Comparison of ENCODE assay signal across 8 cellular contexts in the genomic region with DNA sequence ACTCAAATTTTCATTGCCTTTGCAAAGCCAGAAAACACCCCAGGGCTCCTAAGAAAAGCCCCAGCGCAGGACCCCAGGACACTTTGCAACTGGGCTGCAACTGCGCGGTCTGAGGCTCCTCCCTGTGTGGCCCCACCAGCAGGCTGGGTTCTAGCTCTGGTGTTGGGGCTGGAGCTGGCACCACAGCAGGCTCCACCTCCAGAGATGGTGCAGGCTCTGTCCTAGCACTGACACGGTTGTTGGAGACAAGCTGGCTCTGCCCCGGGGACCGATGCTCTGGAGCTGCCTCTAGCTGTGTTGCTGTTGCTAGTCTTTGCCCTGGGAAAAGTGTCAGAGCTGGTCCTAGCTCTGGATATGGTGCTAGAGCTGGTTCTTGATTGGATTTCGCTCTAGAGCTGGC. TPM values are rescaled to one million over a fixed set of nuclear protein-coding genes. Genes with fewer than 3 reads are reported as not detected.
DNase-seq lines count a peak whose midpoint lies in the region; ATAC-seq and TF ChIP-seq lines count a peak whose summit lies in the region.

No MANE protein-coding gene starts in this region.

- H2AFZ ChIP-seq in neural progenitor cell (replicated peaks), result no peak overlapping the region

- no peaks in the 10 kb centered on the region for H3K27me3 ChIP-seq in CD8-positive, alpha-beta memory T cell (ENCODE audit: insufficient read depth, low read length, poor library complexity, severe bottlenecking)
- H3K27me3 ChIP-seq in NT2/D1 (ENCODE audit: insufficient read depth, insufficient read length) (peaks cover 27% of the 10 kb centered on the region), dorsolateral prefrontal cortex (no peaks in the 10 kb centered on the region), neural progenitor cell (peaks cover 17% of the 10 kb centered on the region), uterus (no peaks in the 10 kb centered on the region)

- H4K20me1 ChIP-seq in neural progenitor cell (ENCODE audit: low read depth), result peaks cover 37% of the 10 kb centered on the region

- peaks cover 21% of the 10 kb centered on the region for H3K36me3 ChIP-seq in CD8-positive, alpha-beta memory T cell (ENCODE audit: insufficient read depth, low read length)
- H3K36me3 ChIP-seq in NT2/D1 (ENCODE audit: insufficient read depth, insufficient read length, low read length), result peaks cover 39% of the 10 kb centered on the region
- no peaks in the 10 kb centered on the region for H3K36me3 ChIP-seq in neural progenitor cell
- no peaks in the 10 kb centered on the region for H3K36me3 ChIP-seq in uterus

- H3K79me2 ChIP-seq in neural progenitor cell (ENCODE audit: low read depth), result peaks cover 43% of the 10 kb centered on the region

- no peak for ATAC-seq in GM18909 (IDR thresholded peaks at IDR 0.05; ENCODE audit: poor library complexity, unreplicated experiment)

- H3K9ac ChIP-seq in NT2/D1 (ENCODE audit: insufficient read length, low read depth) (peak overlapping the region; percentile 93), neural progenitor cell (no peak overlapping the region)

- peak overlapping the region; percentile 98 for H3K4me3 ChIP-seq in CD8-positive, alpha-beta memory T cell (ENCODE audit: low read length)
- H3K4me3 ChIP-seq in NT2/D1 (ENCODE audit: insufficient read length, low read depth) (peak overlapping the region; percentile 100), dorsolateral prefrontal cortex (peak overlapping the region in 58 of 59 donors; percentile 63 to 100 (median 90)), neural progenitor cell (peak overlapping the region; percentile 89), uterus (peak overlapping the region in 1 of 2 donors; percentile 57)

- intact Hi-C loops in dorsolateral prefrontal cortex (cut with DNase I), result loop anchor here (2.0 to 10.0 kb wide), 2 partner anchors 244 to 246 kb away; partner anchors contain the start of gene SEC16A (in 2 of the 2)
- intact Hi-C loops in uterus (cut with DNase I; ENCODE audit: low total_unique reads), result no loop called here

- H3K9me3 Mint-ChIP-seq in CD8-positive, alpha-beta memory T cell, result no peaks in the 10 kb centered on the region
- H3K9me3 Mint-ChIP-seq in neural progenitor cell, result no peaks in the 10 kb centered on the region

- H3K36me3 Mint-ChIP-seq in CD8-positive, alpha-beta memory T cell, result peaks cover 8 to 31% (median 9%) of the 10 kb centered on the region in 3 donors
- H3K36me3 Mint-ChIP-seq in neural progenitor cell, result peaks cover 14% of the 10 kb centered on the region

- CTCF ChIA-PET in CD8-positive, alpha-beta memory T cell (lab: Charles Lee), result interaction anchor here (0.9 to 1.9 kb wide), 3 partner anchors 12 to 306 kb away, joined by 3 to 11 read pairs (median 3); no protein-coding TSS in a partner anchor

- peaks cover 28% of the 10 kb centered on the region for H3K4me1 ChIP-seq in CD8-positive, alpha-beta memory T cell (ENCODE audit: insufficient read depth, low read length)
- H3K4me1 ChIP-seq in NT2/D1 (ENCODE audit: insufficient read depth, insufficient read length), result peaks cover 29% of the 10 kb centered on the region
- H3K4me1 ChIP-seq in neural progenitor cell, result peaks cover 9% of the 10 kb centered on the region
- peaks cover 0 to 13% of the 10 kb centered on the region in 2 donors for H3K4me1 ChIP-seq in uterus

- in situ Hi-C loops in ACHN (cut with HindIII; ENCODE audit: low pct_ligation_motif_present, low pct_unique_long_range_greater_than_20kb, low sequenced_read_pairs), result no loop called here

- peak overlapping the region; percentile 82 for H3K4me2 ChIP-seq in neural progenitor cell

- peaks cover 21 to 30% (median 22%) of the 10 kb centered on the region in 3 donors for H3K4me1 Mint-ChIP-seq in CD8-positive, alpha-beta memory T cell
- H3K4me1 Mint-ChIP-seq in neural progenitor cell, result peaks cover 26% of the 10 kb centered on the region

- POLR2A ChIA-PET in CD8-positive, alpha-beta memory T cell (lab: Charles Lee), result interaction anchor here (1.2 to 1.4 kb wide), 2 partner anchors 42 to 635 kb away, joined by 3 read pairs; partner anchors contain the start of gene AGPAT2

- peak overlapping the region in 2 of 8 donors; percentile 9 to 83 for H3K27ac Mint-ChIP-seq in CD8-positive, alpha-beta memory T cell
- no peak overlapping the region for H3K27ac Mint-ChIP-seq in neural progenitor cell

- no peak for TF ChIP-seq CTCF in dorsolateral prefrontal cortex (IDR thresholded peaks at IDR 0.05 in 54 of 56, conservative IDR thresholded peaks at IDR 0.05 in 2 of 56; ENCODE audit: low read depth in 1 of 56, partially characterized antibody in 56 of 56)
- TF ChIP-seq CTCF in neural progenitor cell (IDR thresholded peaks at IDR 0.05), result no peak
- TF ChIP-seq CTCF in uterus (IDR thresholded peaks at IDR 0.05), result no peak

- peaks cover 0 to 7% of the 10 kb centered on the region in 2 donors for H3K27me3 Mint-ChIP-seq in CD8-positive, alpha-beta memory T cell
- H3K27me3 Mint-ChIP-seq in neural progenitor cell (ENCODE audit: insufficient read depth, low read depth), result peaks cover 18% of the 10 kb centered on the region

- no peak for TF ChIP-seq POLR2A in uterus (IDR thresholded peaks at IDR 0.05)

- peaks cover 31% of the 10 kb centered on the region for H3F3A ChIP-seq in neural progenitor cell (ENCODE audit: low read depth)

- peak overlapping the region; percentile 12 to 83 (median 50) for H3K4me3 Mint-ChIP-seq in CD8-positive, alpha-beta memory T cell
- peak overlapping the region; percentile 76 for H3K4me3 Mint-ChIP-seq in neural progenitor cell

- H3K27ac ChIP-seq in CD8-positive, alpha-beta memory T cell (ENCODE audit: low read depth, low read length), result peak overlapping the region; percentile 31
- peak overlapping the region in 40 of 59 donors; percentile 3 to 93 (median 76) for H3K27ac ChIP-seq in dorsolateral prefrontal cortex
- no peak overlapping the region for H3K27ac ChIP-seq in neural progenitor cell
- H3K27ac ChIP-seq in uterus, result no peak overlapping the region

- H3K9me3 ChIP-seq in CD8-positive, alpha-beta memory T cell (ENCODE audit: low read length), result no peaks in the 10 kb centered on the region
- H3K9me3 ChIP-seq in NT2/D1 (ENCODE audit: insufficient read depth, low read length), result no peaks in the 10 kb centered on the region
- H3K9me3 ChIP-seq in neural progenitor cell (ENCODE audit: low read depth), result no peaks in the 10 kb centered on the region
- H3K9me3 ChIP-seq in uterus, result no peaks in the 10 kb centered on the region

- no peak for DNase-seq in CD8-positive, alpha-beta memory T cell
- DNase-seq in NT2/D1 (ENCODE audit: low read depth, low spot score) (no peak), dorsolateral prefrontal cortex (peak in 2 of 10 donors; percentile 51 to 60), neural progenitor cell (ENCODE audit: low spot score) (no peak), ACHN (no peak), amygdala (lab: John Stamatoyannopoulos, UW) (no peak), uterus (no peak)

RNA-seq across cellular contexts. Expression of gene LCN10, which starts 13.6 kb away (rescaled TPM):
- 1 to 10 TPM; 1.1 to 1.2 TPM for total RNA-seq in CD8-positive, alpha-beta memory T cell
- 0.22 TPM for polyA plus RNA-seq in CD8-positive, alpha-beta memory T cell
- total RNA-seq in dorsolateral prefrontal cortex, result 1 to 10 TPM in 76 of 120 experiments, under 1 TPM in 39, not detected in 5; 0.14 to 8.5 (median 1.5) TPM
- total RNA-seq in neural progenitor cell (ENCODE audit: low replicate concordance), result not detected in 2 replicates
- total RNA-seq in uterus, result 10 to 100 TPM in 3 of 4 donors, under 1 TPM in 1; 0.55 to 81.4 (median 20.4) TPM

RNA-seq across cellular contexts. Expression of gene DIPK1B, which starts 16.8 kb away (rescaled TPM):
- not detected for total RNA-seq in CD8-positive, alpha-beta memory T cell
- not detected for polyA plus RNA-seq in CD8-positive, alpha-beta memory T cell
- 10 to 100 TPM; 12.6 to 48.9 (median 34.9) TPM for total RNA-seq in dorsolateral prefrontal cortex
- total RNA-seq in neural progenitor cell (ENCODE audit: low replicate concordance), result 11.8 and 52.8 TPM in 2 replicates
- 10 to 100 TPM in 3 of 4 donors, 1 to 10 TPM in 1; 3.2 to 26.3 (median 21.0) TPM for total RNA-seq in uterus

RNA-seq across cellular contexts. Expression of gene LCN6, which starts 19.2 kb away (rescaled TPM):
- total RNA-seq in CD8-positive, alpha-beta memory T cell, result not detected
- polyA plus RNA-seq in CD8-positive, alpha-beta memory T cell, result not detected
- total RNA-seq in dorsolateral prefrontal cortex (10 to 100 TPM in 1 of 120 experiments, 1 to 10 TPM in 70, under 1 TPM in 6, not detected in 43; 0.52 to 10.9 (median 2.1) TPM), neural progenitor cell (ENCODE audit: low replicate concordance) (not detected in 2 replicates), uterus (100 to 1,000 TPM in 2 of 4 donors, 10 to 100 TPM in 1, 1 to 10 TPM in 1; 1.2 to 164 (median 89.7) TPM)

RNA-seq across cellular contexts. Expression of gene LCN8, which starts 28.9 kb away (rescaled TPM):
- not detected for total RNA-seq in CD8-positive, alpha-beta memory T cell
- not detected for polyA plus RNA-seq in CD8-positive, alpha-beta memory T cell
- total RNA-seq in dorsolateral prefrontal cortex, result 1 to 10 TPM in 16 of 120 experiments, under 1 TPM in 58, not detected in 46; 0.16 to 2.8 (median 0.72) TPM
- not detected in 2 replicates for total RNA-seq in neural progenitor cell (ENCODE audit: low replicate concordance)
- total RNA-seq in uterus, result under 1 TPM in 1 of 4 donors, not detected in 3; 0.27 TPM

RNA-seq across cellular contexts. Expression of gene LCN15, which starts 35.2 kb away (rescaled TPM):
- total RNA-seq in CD8-positive, alpha-beta memory T cell, result not detected
- not detected for polyA plus RNA-seq in CD8-positive, alpha-beta memory T cell
- total RNA-seq in dorsolateral prefrontal cortex (10 to 100 TPM in 2 of 120 experiments, 1 to 10 TPM in 108, under 1 TPM in 10; 0.32 to 11.1 (median 3.0) TPM), neural progenitor cell (ENCODE audit: low replicate concordance) (not detected in 2 replicates), uterus (not detected)

Comparison
In these comparisons a context has a peak if more than half of its experiments do, and no peak if none do; other contexts are left out.
1. H3K27ac ChIP-seq: peak in CD8-positive, alpha-beta memory T cell (single experiment) and dorsolateral prefrontal cortex (40 of 59); none in neural progenitor cell (single experiment) and uterus (0 of 2).
2. RNA of gene DIPK1B, which starts 16.8 kb away (total RNA-seq): 12.6 to 48.9 TPM in dorsolateral prefrontal cortex, 3.2 to 26.3 TPM in uterus and 11.8 to 52.8 TPM in neural progenitor cell; not detected in CD8-positive, alpha-beta memory T cell; every median in the first group is over 4 times any median in the second.